Comparison of ENCODE assay signal across 1 cellular context in genomic region chr4:37715889-37716402, GRCh38.
TF ChIP-seq lines count a peak whose summit lies in the region.

No MANE protein-coding gene starts in this region.

TF ChIP-seq in GM12878, 131 proteins besides CTCF, POLR2A, EP300 and RAD21 (continued from another document and continues in another):
- TF ChIP-seq ZNF687 (IDR thresholded peaks at IDR 0.05): no peak
- no peak for TF ChIP-seq BRCA1 (IDR thresholded peaks at IDR 0.05; ENCODE audit: low read depth, low read length)
- TF ChIP-seq NR2F1 (conservative IDR thresholded peaks at IDR 0.05): peak; percentile 75; the same call in 1 of the 2 replicates
- TF ChIP-seq CHD1 (IDR thresholded peaks at IDR 0.05; ENCODE audit: low read depth, low read length): no peak
- TF ChIP-seq STAT1 (conservative IDR thresholded peaks at IDR 0.05): no peak
- no peak for TF ChIP-seq CEBPZ (IDR thresholded peaks at IDR 0.05; ENCODE audit: low read depth, low read length)
- TF ChIP-seq NR2C2 (IDR thresholded peaks at IDR 0.05; ENCODE audit: borderline replicate concordance, control insufficient read depth, insufficient read length, low read depth): no peak
- TF ChIP-seq USF1 (IDR thresholded peaks at IDR 0.05; ENCODE audit: borderline replicate concordance, extremely low read length, insufficient read depth, low read depth, low read length): no peak
- no peak for TF ChIP-seq GATAD2B (conservative IDR thresholded peaks at IDR 0.05; ENCODE audit: low read depth)
- TF ChIP-seq BMI1 (IDR thresholded peaks at IDR 0.05; ENCODE audit: borderline replicate concordance): peak; percentile 44
- no peak for TF ChIP-seq PBX3 (IDR thresholded peaks at IDR 0.05; ENCODE audit: insufficient replicate concordance, low read depth, low read length)
- peak; percentile 75 for TF ChIP-seq GABPA (IDR thresholded peaks at IDR 0.05; ENCODE audit: low read depth)
- no peak for TF ChIP-seq E2F8 (IDR thresholded peaks at IDR 0.05; ENCODE audit: low read depth, partially characterized antibody)
- no peak for TF ChIP-seq BCL3 (IDR thresholded peaks at IDR 0.05; ENCODE audit: borderline replicate concordance, insufficient read depth, low read depth, low read length, poor library complexity, severe bottlenecking)
- no peak for TF ChIP-seq POLR2AphosphoS2 (IDR thresholded peaks at IDR 0.05; ENCODE audit: low read depth, low read length)
- no peak for TF ChIP-seq SIN3A (IDR thresholded peaks at IDR 0.05; ENCODE audit: low read depth, low read length)
- peak in 1 of 2 experiments; percentile 41; a peak in 1 of 4 replicates for TF ChIP-seq BHLHE40 (IDR thresholded peaks at IDR 0.05; ENCODE audit: borderline replicate concordance in 1 of 2, low read depth in 2 of 2, low read length in 1 of 2)
- no peak for TF ChIP-seq KDM1A (IDR thresholded peaks at IDR 0.05; ENCODE audit: borderline replicate concordance)
- no peak for TF ChIP-seq WRNIP1 (IDR thresholded peaks at IDR 0.05; ENCODE audit: borderline replicate concordance, low read depth, low read length)
- TF ChIP-seq CUX1 (IDR thresholded peaks at IDR 0.05; ENCODE audit: insufficient replicate concordance, low read depth, low read length): no peak
- TF ChIP-seq ZNF207 (IDR thresholded peaks at IDR 0.05; ENCODE audit: borderline replicate concordance): no peak
- no peak for TF ChIP-seq PRDM15 (CRISPR knock-in tag; IDR thresholded peaks at IDR 0.05)
- TF ChIP-seq SPI1 (IDR thresholded peaks at IDR 0.05; ENCODE audit: borderline replicate concordance, insufficient read depth, low read depth, low read length): no peak
- no peak for TF ChIP-seq TBL1XR1 (IDR thresholded peaks at IDR 0.05; ENCODE audit: low read depth, low read length)
- TF ChIP-seq ATF7 (IDR thresholded peaks at IDR 0.05; ENCODE audit: low read depth): peak; percentile 82
- TF ChIP-seq ZSCAN29 (IDR thresholded peaks at IDR 0.05): no peak
- TF ChIP-seq POU2F2 (IDR thresholded peaks at IDR 0.05; ENCODE audit: borderline replicate concordance, low read depth, low read length): no peak
